Comparison of ENCODE assay signal across 6 cellular contexts in genomic region chr14:64539186-64539552, GRCh38. TPM values are rescaled to one million over a fixed set of nuclear protein-coding genes. Genes with fewer than 3 reads are reported as not detected.
DNase-seq lines count a peak whose midpoint lies in the region; ATAC-seq and TF ChIP-seq lines count a peak whose summit lies in the region.

No MANE protein-coding gene starts in this region.

- TF ChIP-seq CTCF in fibroblast of pulmonary artery (IDR thresholded peaks at IDR 0.05; ENCODE audit: low read length, missing control alignments) (no peak), tibial artery (IDR thresholded peaks at IDR 0.05) (no peak)

- peak in 1 of 2 donors; percentile 5 for DNase-seq in activated T-cell treated with anti-CD3 and anti-CD28 coated beads, Interleukin-2, amount 50 U/mL, for 72 hours
- DNase-seq in activated T-cell treated with anti-CD3 and anti-CD28 coated beads, Interleukin-2, amount 50 U/mL, for 48 hours = no peak
- DNase-seq in fibroblast of pulmonary artery (ENCODE audit: low read depth) (no peak), tibial artery (no peak), NCI-H146 treated with DMSO at 0.1 percent for 48 hours (lab: John Stamatoyannopoulos, UW; ENCODE audit: unreplicated experiment) (no peak)

- H3K4me1 ChIP-seq in tibial artery = peaks cover 0 to 33% (median 15%) of the 10 kb centered on the region in 4 donors

- no peak for ATAC-seq in activated T-cell treated with anti-CD3 and anti-CD28 coated beads, Interleukin-2, amount 50 U/mL, for 72 hours (replicated peaks in 1 of 2)
- ATAC-seq in GM19455 (IDR thresholded peaks at IDR 0.05; ENCODE audit: unreplicated experiment) = no peak

- peaks cover 49% of the 10 kb centered on the region for H3K27me3 Mint-ChIP-seq in activated T-cell treated with anti-CD3 and anti-CD28 coated beads, Interleukin-2, amount 50 U/mL, for 72 hours (ENCODE audit: low read depth)

- H3K4me3 ChIP-seq in fibroblast of pulmonary artery (replicated peaks; ENCODE audit: low read depth, low read length) = peak overlapping the region; percentile 64
- H3K4me3 ChIP-seq in tibial artery = peak overlapping the region; percentile 61 to 64

- peak overlapping the region; percentile 83 to 97 for H3K4me3 Mint-ChIP-seq in activated T-cell treated with anti-CD3 and anti-CD28 coated beads, Interleukin-2, amount 50 U/mL, for 72 hours

- peaks cover 12 to 16% of the 10 kb centered on the region in 2 donors for H3K36me3 Mint-ChIP-seq in activated T-cell treated with anti-CD3 and anti-CD28 coated beads, Interleukin-2, amount 50 U/mL, for 72 hours (ENCODE audit: insufficient read depth in 2 of 2)

- H3K9me3 ChIP-seq in tibial artery = no peaks in the 10 kb centered on the region

- H3K4me1 Mint-ChIP-seq in activated T-cell treated with anti-CD3 and anti-CD28 coated beads, Interleukin-2, amount 50 U/mL, for 72 hours (ENCODE audit: low read depth) = peaks cover 37% of the 10 kb centered on the region

- intact Hi-C loops in tibial artery (cut with DNase I; ENCODE audit: low total_unique reads) = no loop called here

- H3K27me3 ChIP-seq in tibial artery = no peaks in the 10 kb centered on the region

- peak overlapping the region; percentile 75 for H3K27ac Mint-ChIP-seq in activated T-cell treated with anti-CD3 and anti-CD28 coated beads, Interleukin-2, amount 50 U/mL, for 72 hours

- no peaks in the 10 kb centered on the region for H3K36me3 ChIP-seq in tibial artery

- H3K27ac ChIP-seq in tibial artery = peak overlapping the region; percentile 80 to 85

- H3K9me3 Mint-ChIP-seq in activated T-cell treated with anti-CD3 and anti-CD28 coated beads, Interleukin-2, amount 50 U/mL, for 72 hours = peaks cover 2 to 3% of the 10 kb centered on the region in 2 donors

RNA-seq across cellular contexts. Expression of gene HSPA2, which starts 1.4 kb away (rescaled TPM):
- total RNA-seq in activated T-cell treated with anti-CD3 and anti-CD28 coated beads, Interleukin-2, amount 50 U/mL, for 72 hours = 1 to 10 TPM; 5.5 to 7.7 TPM

RNA-seq across cellular contexts. Expression of gene PPP1R36, which starts 10.6 kb away (rescaled TPM):
- total RNA-seq in activated T-cell treated with anti-CD3 and anti-CD28 coated beads, Interleukin-2, amount 50 U/mL, for 72 hours = under 1 TPM in 1 of 2 donors, not detected in 1; 0.16 TPM

RNA-seq across cellular contexts. Expression of gene ZBTB1, which starts 34.6 kb away (rescaled TPM):
- 10 to 100 TPM; 46.9 to 49.5 TPM for total RNA-seq in activated T-cell treated with anti-CD3 and anti-CD28 coated beads, Interleukin-2, amount 50 U/mL, for 72 hours

RNA-seq across cellular contexts. Expression of gene ZBTB25, which starts 35.5 kb away (rescaled TPM):
- total RNA-seq in activated T-cell treated with anti-CD3 and anti-CD28 coated beads, Interleukin-2, amount 50 U/mL, for 72 hours = 10 to 100 TPM; 30.4 to 31.3 TPM
